1 cellular context compared by ENCODE assay signal in genomic region chr12:56688129-56688845, GRCh38.
A peak's percentile ranks its signal among the peaks of the same experiment; 100 is the strongest.
TF ChIP-seq lines count a peak whose summit lies in the region.

Gene PTGES3 (minus strand): TSS chr12:56688284. CDS start chr12:56687999, 285 bp downstream.

TF ChIP-seq in HepG2, 621 proteins besides CTCF, POLR2A, EP300 and RAD21 (continued from another document and continues in another):
- TF ChIP-seq ZNF280B (CRISPR knock-in tag; IDR thresholded peaks at IDR 0.05; ENCODE audit: borderline replicate concordance): peak; percentile 71; the same call in 1 of the 2 replicates
- no peak for TF ChIP-seq USF2 (IDR thresholded peaks at IDR 0.05; ENCODE audit: low read depth, low read length)
- TF ChIP-seq USF2 (CRISPR knock-in tag; IDR thresholded peaks at IDR 0.05; ENCODE audit: borderline replicate concordance): peak; percentile 20; the same call in 1 of the 2 replicates
- peak; percentile 88 for TF ChIP-seq DRAP1 (CRISPR knock-in tag; IDR thresholded peaks at IDR 0.05)
- no peak for TF ChIP-seq ADNP (CRISPR knock-in tag; IDR thresholded peaks at IDR 0.05)
- peak; percentile 95 for TF ChIP-seq TFDP2 (CRISPR knock-in tag; IDR thresholded peaks at IDR 0.05)
- no peak for TF ChIP-seq ZNF660 (CRISPR knock-in tag; IDR thresholded peaks at IDR 0.05; ENCODE audit: borderline replicate concordance, low read depth)
- peak; percentile 90 for TF ChIP-seq CHD2 (IDR thresholded peaks at IDR 0.05; ENCODE audit: low read depth, low read length)
- no peak for TF ChIP-seq LCORL (IDR thresholded peaks at IDR 0.05)
- TF ChIP-seq LCORL (CRISPR knock-in tag; IDR thresholded peaks at IDR 0.05): 0 out of 2 replicates have a peak, but pooled peaks have one; percentile 43
- no peak; the same call in 1 of the 2 replicates for TF ChIP-seq ZNF556 (CRISPR knock-in tag; IDR thresholded peaks at IDR 0.05; ENCODE audit: borderline replicate concordance)
- no peak for TF ChIP-seq ZFP62 (CRISPR knock-in tag; IDR thresholded peaks at IDR 0.05)
- peak; percentile 97 for TF ChIP-seq ARNT2 (CRISPR knock-in tag; IDR thresholded peaks at IDR 0.05; ENCODE audit: low read depth)
- TF ChIP-seq ONECUT2 (CRISPR knock-in tag; IDR thresholded peaks at IDR 0.05): peak; percentile 56
- TF ChIP-seq UBTF (CRISPR knock-in tag; IDR thresholded peaks at IDR 0.05): 0 out of 2 replicates have a peak, but pooled peaks have one; percentile 55
- no peak for TF ChIP-seq ZFP36 (IDR thresholded peaks at IDR 0.05; ENCODE audit: borderline replicate concordance, low read depth, low read length, partially characterized antibody)
- peak; percentile 28; the same call in 1 of the 2 replicates for TF ChIP-seq ZNF224 (CRISPR knock-in tag; IDR thresholded peaks at IDR 0.05)
- peak; percentile 77; the same call in 1 of the 2 replicates for TF ChIP-seq ZNF350 (CRISPR knock-in tag; IDR thresholded peaks at IDR 0.05; ENCODE audit: borderline replicate concordance, low read depth)
- peak; percentile 88 for TF ChIP-seq PHF8 (CRISPR knock-in tag; IDR thresholded peaks at IDR 0.05)
- TF ChIP-seq ZNF30 (CRISPR knock-in tag; IDR thresholded peaks at IDR 0.05): no peak
- peak; percentile 99 for TF ChIP-seq NFKB2 (CRISPR knock-in tag; IDR thresholded peaks at IDR 0.05; ENCODE audit: borderline replicate concordance)
- peak; percentile 92 for TF ChIP-seq KAT8 (CRISPR knock-in tag; IDR thresholded peaks at IDR 0.05)
- TF ChIP-seq U2AF1 (optimal IDR thresholded peaks at IDR 0.05; ENCODE audit: low read depth, low read length): no peak
- peak; percentile 69; the same call in 1 of the 2 replicates for TF ChIP-seq RNF219 (CRISPR knock-in tag; IDR thresholded peaks at IDR 0.05)
- peak; percentile 85; the same call in 1 of the 2 replicates for TF ChIP-seq AHR (CRISPR knock-in tag; IDR thresholded peaks at IDR 0.05)
- peak; percentile 98 for TF ChIP-seq BCL3 (CRISPR knock-in tag; IDR thresholded peaks at IDR 0.05)
- TF ChIP-seq PTBP1 (IDR thresholded peaks at IDR 0.05; ENCODE audit: low read depth, low read length, poor library complexity, severe bottlenecking): no peak
- TF ChIP-seq NFAT5 (CRISPR knock-in tag; IDR thresholded peaks at IDR 0.05): peak; percentile 91
- no peak for TF ChIP-seq BCLAF1 (IDR thresholded peaks at IDR 0.05)
- no peak for TF ChIP-seq SIN3B (IDR thresholded peaks at IDR 0.05; ENCODE audit: low read length)
- TF ChIP-seq MEIS1 (CRISPR knock-in tag; IDR thresholded peaks at IDR 0.05; ENCODE audit: borderline replicate concordance): peak; percentile 44; the same call in 1 of the 2 replicates
